ENCODE assay signal across 9 cellular contexts in genomic region chr12:109053382-109054123, GRCh38. TPM values are rescaled to one million over a fixed set of nuclear protein-coding genes. Genes with fewer than 3 reads are reported as not detected.
A peak's percentile ranks its signal among the peaks of the same experiment; 100 is the strongest.
DNase-seq lines count a peak whose midpoint lies in the region; ATAC-seq and TF ChIP-seq lines count a peak whose summit lies in the region.
"Had no signal": no experiment of that assay in that cellular context is flagged by ENCODE, and none has a peak within 500 bp of the region (broad histone marks: within the 10 kb centered on the region; RNA-seq: fewer than 3 reads in every experiment).

No MANE protein-coding gene starts in this region.

- DNase-seq in SJCRH30 (no peak), coronary artery (ENCODE audit: low spot score) (no peak), transverse colon (no peak), SW 1271 (lab: John Stamatoyannopoulos, UW) (no peak), NCI-H748 (lab: John Stamatoyannopoulos, UW; ENCODE audit: unreplicated experiment) (no peak)

- H3K4me3 ChIP-seq in GM12875 (ENCODE audit: low read depth, low read length) (peak overlapping the region; percentile 85), SJCRH30 (peak overlapping the region; percentile 84), coronary artery (peak overlapping the region; percentile 87), muscle layer of duodenum (ENCODE audit: low read depth in 1 of 2, low read length in 2 of 2) (peak overlapping the region; percentile 88 to 97), transverse colon (peak overlapping the region; percentile 76 to 100 (median 88))

- H3K9me3 ChIP-seq in SJCRH30 (replicated peaks) (no peaks in the 10 kb centered on the region), muscle layer of duodenum (ENCODE audit: control insufficient read depth in 1 of 2, low read length in 2 of 2) (no peaks in the 10 kb centered on the region), transverse colon (no peaks in the 10 kb centered on the region)

- no peaks in the 10 kb centered on the region; the same call in 1 of the 2 replicates for H3K4me1 ChIP-seq in SJCRH30
- H3K4me1 ChIP-seq in muscle layer of duodenum (ENCODE audit: control insufficient read depth in 1 of 2, insufficient read depth in 2 of 2, low read length in 2 of 2), result peaks cover 5 to 17% of the 10 kb centered on the region in 2 donors
- H3K4me1 ChIP-seq in transverse colon, result peaks cover 14 to 36% (median 17%) of the 10 kb centered on the region in 4 donors

- TF ChIP-seq EP300 in transverse colon (IDR thresholded peaks at IDR 0.05; ENCODE audit: low read depth), result no peak

- TF ChIP-seq CTCF in GM12875 (IDR thresholded peaks at IDR 0.05; ENCODE audit: borderline replicate concordance, insufficient read depth, low read depth, low read length), result no peak
- TF ChIP-seq CTCF in coronary artery (IDR thresholded peaks at IDR 0.05), result no peak
- TF ChIP-seq CTCF in transverse colon (IDR thresholded peaks at IDR 0.05), result no peak

- H3K36me3 ChIP-seq in SJCRH30 (no peaks in the 10 kb centered on the region; the same call in 1 of the 2 replicates), muscle layer of duodenum (ENCODE audit: control insufficient read depth in 1 of 2, insufficient read depth in 2 of 2, low read length in 2 of 2) (peaks cover 2 to 19% of the 10 kb centered on the region in 2 donors), transverse colon (peaks cover 0 to 13% (median 4%) of the 10 kb centered on the region in 4 donors)

- peak; percentile 18 for TF ChIP-seq POLR2A in transverse colon (IDR thresholded peaks at IDR 0.05)

- intact Hi-C loops in transverse colon (cut with DNase I; ENCODE audit: low total_unique reads), result loop anchor here (2.0 kb wide), 2 partner anchors 325 to 493 kb away; partner anchors contain the start of gene SART3

- no peaks in the 10 kb centered on the region for H3K27me3 ChIP-seq in SJCRH30
- H3K27me3 ChIP-seq in muscle layer of duodenum (ENCODE audit: low read depth, low read length), result no peaks in the 10 kb centered on the region
- H3K27me3 ChIP-seq in transverse colon, result no peaks in the 10 kb centered on the region

- H3K27ac ChIP-seq in SJCRH30 (no peak overlapping the region), coronary artery (peak overlapping the region; percentile 39 to 70), muscle layer of duodenum (ENCODE audit: low read length) (peak overlapping the region; percentile 74), transverse colon (peak overlapping the region; percentile 90 to 96 (median 92))

- in situ Hi-C loops in transverse colon (cut with MboI; ENCODE audit: low pct_ligation_motif_present in 1 of 4, low pct_unique_long_range_greater_than_20kb in 1 of 4, low sequenced_read_pairs in 3 of 4), result no loop called here

- peak; percentile 65 for ATAC-seq in HG02610 (IDR thresholded peaks at IDR 0.05; ENCODE audit: unreplicated experiment)

- 0 to 13% methylated on average over 3 to 9 of the region's 9 CpGs for WGBS in transverse colon (ENCODE audit: low coverage in 1 of 2), 2 donors

RNA-seq across cellular contexts. Expression of gene USP30, which starts 1.2 kb away (rescaled TPM):
- 8.6 and 10.2 TPM in 2 replicates for total RNA-seq in SJCRH30 (2014; rRNA removed; shearing (Covaris generic))
- total RNA-seq in transverse colon, result 10 to 100 TPM in 3 of 4 donors, 1 to 10 TPM in 1; 6.8 to 38.9 (median 24.9) TPM

RNA-seq across cellular contexts. Expression of gene SVOP, which starts 32.7 kb away (rescaled TPM):
- not detected in 2 replicates for total RNA-seq in SJCRH30 (2014; rRNA removed; shearing (Covaris generic))
- under 1 TPM in 2 of 4 donors, not detected in 2; 0.16 to 0.55 TPM for total RNA-seq in transverse colon
- total RNA-seq: activated CD8-positive, alpha-beta memory T cell treated with anti-CD3 and anti-CD28 coated beads for 36 hours had no signal

RNA-seq across cellular contexts. Expression of gene ALKBH2, which starts 39.7 kb away (rescaled TPM):
- 25.9 and 27.8 TPM in 2 replicates for total RNA-seq in SJCRH30 (2014; rRNA removed; shearing (Covaris generic))
- 10 to 100 TPM in 1 of 4 donors, 1 to 10 TPM in 2, not detected in 1; 3.4 to 11.1 (median 7.1) TPM for total RNA-seq in transverse colon

RNA-seq across cellular contexts. Expression of gene UNG, which starts 43.8 kb away (rescaled TPM):
- total RNA-seq in SJCRH30 (2014; rRNA removed; shearing (Covaris generic)), result 82.3 and 86.7 TPM in 2 replicates
- 10 to 100 TPM in 3 of 4 donors, 1 to 10 TPM in 1; 6.7 to 29.4 (median 20.9) TPM for total RNA-seq in transverse colon
